ENCODE assay signal across 8 cellular contexts in genomic region chr9:22446589-22446949, GRCh38. TPM values are rescaled to one million over a fixed set of nuclear protein-coding genes. Genes with fewer than 3 reads are reported as not detected.
DNase-seq lines count a peak whose midpoint lies in the region; ATAC-seq, FAIRE-seq and TF ChIP-seq lines count a peak whose summit lies in the region.

DMRTA1 (plus strand) TSS chr9:22446824; CDS start chr9:22447066, 242 bp downstream.

- ATAC-seq in HG03045 (IDR thresholded peaks at IDR 0.05; ENCODE audit: unreplicated experiment), result peak; percentile 20

- DNase-seq in NCI-H345 (lab: John Stamatoyannopoulos, UW), result peak; percentile 58
- no peak for DNase-seq in NCI-H345 treated with DMSO at 0.1 percent for 48 hours (lab: John Stamatoyannopoulos, UW; ENCODE audit: unreplicated experiment)
- peak; percentile 51 for DNase-seq in OCI-M2 (lab: John Stamatoyannopoulos, UW; ENCODE audit: unreplicated experiment)
- DNase-seq in cortex of kidney (lab: John Stamatoyannopoulos, UW), result peak; percentile 25
- peak; percentile 82 for DNase-seq in kidney tubule cell (ENCODE audit: low spot score)
- peak; percentile 4 for DNase-seq in stimulated activated CD4-positive, alpha-beta T cell treated with anti-CD3 and anti-CD28 coated beads, Interleukin-1b, Interleukin-23, amount 100 ng/mL, for 48 hours
- no peak for DNase-seq in GM12892 (ENCODE audit: insufficient read length)

- FAIRE-seq in GM12892 (lab: Jason Lieb, UNC), result no peak

- TF ChIP-seq POLR2A in GM12892 (IDR thresholded peaks at IDR 0.05; ENCODE audit: low read depth, low read length), result no peak

RNA-seq across cellular contexts. Expression of gene DMRTA1, which starts in this region (rescaled TPM):
- polyA plus RNA-seq in GM12892 (2012; ENCODE audit: missing spikeins), result not detected

Comparison
In these comparisons a context has a peak if more than half of its experiments do, and no peak if none do; other contexts are left out.
1. DNase-seq: peak in NCI-H345 (single experiment), OCI-M2 (single experiment), cortex of kidney (single experiment), kidney tubule cell (single experiment) and stimulated activated CD4-positive, alpha-beta T cell treated with anti-CD3 and anti-CD28 coated beads, Interleukin-1b, Interleukin-23, amount 100 ng/mL, for 48 hours (single experiment); none in NCI-H345 treated with DMSO at 0.1 percent for 48 hours (single experiment) and GM12892 (single experiment).